21 cellular contexts compared by ENCODE assay signal in genomic region chr13:45967589-45967988, GRCh38.
DNase-seq lines count a peak whose midpoint lies in the region; ATAC-seq lines count a peak whose summit lies in the region.
"Had no signal": no experiment of that assay in that cellular context is flagged by ENCODE, and none has a peak within 500 bp of the region (broad histone marks: within the 10 kb centered on the region; RNA-seq: fewer than 3 reads in every experiment).

No MANE protein-coding gene starts in this region.

- H3K4me1 Mint-ChIP-seq in activated CD4-positive, alpha-beta T cell treated with anti-CD3 and anti-CD28 coated beads, Interleukin-2, amount 10 ng/mL, durations not matched to agents 24 days and 14 days = peaks cover 11% of the 10 kb centered on the region
- H3K4me1 Mint-ChIP-seq in stimulated activated naive CD8-positive, alpha-beta T cell treated with anti-CD3 and anti-CD28 coated beads, Interleukin-15, Interleukin-2, amounts not matched to agents 100 ng/mL and 50 ng/mL, for 24 hours (ENCODE audit: low read depth) = peaks cover 18% of the 10 kb centered on the region
- peaks cover 13% of the 10 kb centered on the region for H3K4me1 Mint-ChIP-seq in stimulated activated naive CD8-positive, alpha-beta T cell treated with anti-CD3 and anti-CD28 coated beads, Interleukin-15, amount 100 ng/mL, for 72 hours
- H3K4me1 Mint-ChIP-seq in activated T-helper 17 cell treated with anti-CD3 and anti-CD28 coated beads, Interleukin-2, amount 50 U/mL, for 72 hours = peaks cover 10% of the 10 kb centered on the region

- no peak for DNase-seq in activated CD4-positive, alpha-beta T cell treated with anti-CD3 and anti-CD28 coated beads, Interleukin-2, amount 10 ng/mL, durations not matched to agents 24 days and 14 days
- no peak for DNase-seq in activated CD4-positive, alpha-beta T cell treated with anti-CD3 and anti-CD28 coated beads, Interleukin-2, amount 50 U/mL, for 4 hours
- DNase-seq in stimulated activated naive CD8-positive, alpha-beta T cell treated with anti-CD3 and anti-CD28 coated beads, Interleukin-15, amount 100 ng/mL, for 72 hours = no peak
- no peak for DNase-seq in stimulated activated CD4-positive, alpha-beta T cell treated with anti-CD3 and anti-CD28 coated beads, Interleukin-2, amount 100 ng/mL, for 48 hours
- DNase-seq in right cardiac atrium (no peak), nucleus accumbens (lab: John Stamatoyannopoulos, UW) (no peak)
- DNase-seq: 8988T; COR-L47; GM23248; MV-4-11; NCI-H1105 treated with DMSO at 0.1 percent for 48 hours; NCI-H2029; NCI-H446 treated with DMSO at 0.1 percent for 48 hours; NCI-H526; NCI-H82; NK-92 treated with Interleukin-12 subunit alpha and Interleukin-12 subunit beta, amount 100 ng/mL, for 24 hours; PC-3 had no signal

- ATAC-seq in stimulated activated naive CD8-positive, alpha-beta T cell treated with anti-CD3 and anti-CD28 coated beads, Interleukin-15, amount 100 ng/mL, for 72 hours = no peak
- no peak for ATAC-seq in activated T-helper 17 cell treated with anti-CD3 and anti-CD28 coated beads, Interleukin-2, amount 50 U/mL, for 72 hours (replicated peaks)
- ATAC-seq in right cardiac atrium = no peak
- ATAC-seq: K562, PC-3 had no signal

- intact Hi-C loops in activated CD4-positive, alpha-beta T cell treated with anti-CD3 and anti-CD28 coated beads, Interleukin-2, amount 10 ng/mL, durations not matched to agents 24 days and 14 days (cut with micrococcal nuclease) = no loop called here
- intact Hi-C loops in right cardiac atrium (cut with DNase I) = no loop called here

- WGBS in right cardiac atrium = 96% methylated on average over 16 of the region's 16 CpGs

- H3K36me3 Mint-ChIP-seq in activated CD4-positive, alpha-beta T cell treated with anti-CD3 and anti-CD28 coated beads, Interleukin-2, amount 10 ng/mL, durations not matched to agents 24 days and 14 days (ENCODE audit: low read depth) = peaks cover 53% of the 10 kb centered on the region
- peaks cover 86% of the 10 kb centered on the region for H3K36me3 Mint-ChIP-seq in stimulated activated naive CD8-positive, alpha-beta T cell treated with anti-CD3 and anti-CD28 coated beads, Interleukin-15, Interleukin-2, amounts not matched to agents 100 ng/mL and 50 ng/mL, for 24 hours (ENCODE audit: low read depth)
- H3K36me3 Mint-ChIP-seq in activated T-helper 17 cell treated with anti-CD3 and anti-CD28 coated beads, Interleukin-2, amount 50 U/mL, for 72 hours (ENCODE audit: low read depth) = peaks cover 100% of the 10 kb centered on the region

- peak overlapping the region; percentile 7 for H3K27ac Mint-ChIP-seq in activated CD4-positive, alpha-beta T cell treated with anti-CD3 and anti-CD28 coated beads, Interleukin-2, amount 10 ng/mL, durations not matched to agents 24 days and 14 days
- H3K27ac Mint-ChIP-seq in stimulated activated naive CD8-positive, alpha-beta T cell treated with anti-CD3 and anti-CD28 coated beads, Interleukin-15, Interleukin-2, amounts not matched to agents 100 ng/mL and 50 ng/mL, for 24 hours = peak overlapping the region; percentile 61
- H3K27ac Mint-ChIP-seq in stimulated activated naive CD8-positive, alpha-beta T cell treated with anti-CD3 and anti-CD28 coated beads, Interleukin-15, amount 100 ng/mL, for 72 hours = no peak overlapping the region
- H3K27ac Mint-ChIP-seq in activated T-helper 17 cell treated with anti-CD3 and anti-CD28 coated beads, Interleukin-2, amount 50 U/mL, for 72 hours = peak overlapping the region; percentile 4

- H3K27me3 ChIP-seq in right cardiac atrium (ENCODE audit: control insufficient read depth, insufficient read depth) = no peaks in the 10 kb centered on the region

- H3K4me1 ChIP-seq in right cardiac atrium (ENCODE audit: control insufficient read depth, insufficient read depth, low read length) = no peaks in the 10 kb centered on the region
- H3K4me1 ChIP-seq: HAP-1 had no signal

- H3K4me3 ChIP-seq in right cardiac atrium (ENCODE audit: low read length) = no peak overlapping the region
- H3K4me3 ChIP-seq: GM23248, HAP-1, K562 had no signal

- H3K9me3 Mint-ChIP-seq in activated CD4-positive, alpha-beta T cell treated with anti-CD3 and anti-CD28 coated beads, Interleukin-2, amount 10 ng/mL, durations not matched to agents 24 days and 14 days = peaks cover under 1% of the 10 kb centered on the region
- H3K9me3 Mint-ChIP-seq in stimulated activated naive CD8-positive, alpha-beta T cell treated with anti-CD3 and anti-CD28 coated beads, Interleukin-15, Interleukin-2, amounts not matched to agents 100 ng/mL and 50 ng/mL, for 24 hours = no peaks in the 10 kb centered on the region
- H3K9me3 Mint-ChIP-seq in stimulated activated naive CD8-positive, alpha-beta T cell treated with anti-CD3 and anti-CD28 coated beads, Interleukin-15, amount 100 ng/mL, for 72 hours = no peaks in the 10 kb centered on the region
- H3K9me3 Mint-ChIP-seq in activated T-helper 17 cell treated with anti-CD3 and anti-CD28 coated beads, Interleukin-2, amount 50 U/mL, for 72 hours = no peaks in the 10 kb centered on the region

- no peaks in the 10 kb centered on the region for H3K9me3 ChIP-seq in right cardiac atrium (ENCODE audit: control insufficient read depth, low read length)
- H3K9me3 ChIP-seq: HAP-1 had no signal

- no peak overlapping the region for H3K4me3 Mint-ChIP-seq in activated CD4-positive, alpha-beta T cell treated with anti-CD3 and anti-CD28 coated beads, Interleukin-2, amount 10 ng/mL, durations not matched to agents 24 days and 14 days
- H3K4me3 Mint-ChIP-seq in stimulated activated naive CD8-positive, alpha-beta T cell treated with anti-CD3 and anti-CD28 coated beads, Interleukin-15, Interleukin-2, amounts not matched to agents 100 ng/mL and 50 ng/mL, for 24 hours = no peak overlapping the region
- H3K4me3 Mint-ChIP-seq in stimulated activated naive CD8-positive, alpha-beta T cell treated with anti-CD3 and anti-CD28 coated beads, Interleukin-15, amount 100 ng/mL, for 72 hours = no peak overlapping the region
- no peak overlapping the region for H3K4me3 Mint-ChIP-seq in activated T-helper 17 cell treated with anti-CD3 and anti-CD28 coated beads, Interleukin-2, amount 50 U/mL, for 72 hours

- no peak overlapping the region for H3K27ac ChIP-seq in right cardiac atrium (ENCODE audit: low read length)
- H3K27ac ChIP-seq: GM23248 had no signal

- H3K27me3 Mint-ChIP-seq in activated CD4-positive, alpha-beta T cell treated with anti-CD3 and anti-CD28 coated beads, Interleukin-2, amount 10 ng/mL, durations not matched to agents 24 days and 14 days = no peaks in the 10 kb centered on the region
- H3K27me3 Mint-ChIP-seq in stimulated activated naive CD8-positive, alpha-beta T cell treated with anti-CD3 and anti-CD28 coated beads, Interleukin-15, Interleukin-2, amounts not matched to agents 100 ng/mL and 50 ng/mL, for 24 hours = no peaks in the 10 kb centered on the region
- no peaks in the 10 kb centered on the region for H3K27me3 Mint-ChIP-seq in stimulated activated naive CD8-positive, alpha-beta T cell treated with anti-CD3 and anti-CD28 coated beads, Interleukin-15, amount 100 ng/mL, for 72 hours
- no peaks in the 10 kb centered on the region for H3K27me3 Mint-ChIP-seq in activated T-helper 17 cell treated with anti-CD3 and anti-CD28 coated beads, Interleukin-2, amount 50 U/mL, for 72 hours

Comparison
In these comparisons a context has a peak if more than half of its experiments do, and no peak if none do; other contexts are left out.
1. H3K27ac Mint-ChIP-seq: peak in activated CD4-positive, alpha-beta T cell treated with anti-CD3 and anti-CD28 coated beads, Interleukin-2, amount 10 ng/mL, durations not matched to agents 24 days and 14 days (single experiment), stimulated activated naive CD8-positive, alpha-beta T cell treated with anti-CD3 and anti-CD28 coated beads, Interleukin-15, Interleukin-2, amounts not matched to agents 100 ng/mL and 50 ng/mL, for 24 hours (single experiment) and activated T-helper 17 cell treated with anti-CD3 and anti-CD28 coated beads, Interleukin-2, amount 50 U/mL, for 72 hours (single experiment); none in stimulated activated naive CD8-positive, alpha-beta T cell treated with anti-CD3 and anti-CD28 coated beads, Interleukin-15, amount 100 ng/mL, for 72 hours (0 of 2).